In genomic region chr15:32936283-32936918, GRCh38 we compare ENCODE assay signal across 8 cellular contexts.
DNase-seq lines count a peak whose midpoint lies in the region; ATAC-seq and TF ChIP-seq lines count a peak whose summit lies in the region.

No MANE protein-coding gene starts in this region.

- no peaks in the 10 kb centered on the region for H3K27me3 ChIP-seq in AG04450 (ENCODE audit: control insufficient read depth, insufficient read depth, low read length)
- H3K27me3 ChIP-seq in HAP-1 (ENCODE audit: low read depth), result peaks cover 5% of the 10 kb centered on the region
- no peaks in the 10 kb centered on the region for H3K27me3 ChIP-seq in ascending aorta
- no peaks in the 10 kb centered on the region for H3K27me3 ChIP-seq in kidney epithelial cell (ENCODE audit: control insufficient read depth, insufficient read depth, low read length)
- H3K27me3 ChIP-seq in effector memory CD4-positive, alpha-beta T cell (replicated peaks; ENCODE audit: control insufficient read depth, insufficient read depth, low read length, poor library complexity, severe bottlenecking), result no peaks in the 10 kb centered on the region

- no peak for DNase-seq in AG04450 (ENCODE audit: low read depth, low spot score)
- peak; percentile 9 to 16 for DNase-seq in HAP-1 (ENCODE audit: low spot score in 2 of 2)
- no peak for DNase-seq in ascending aorta (ENCODE audit: low spot score in 2 of 2)
- no peak for DNase-seq in kidney epithelial cell (ENCODE audit: low read depth)
- no peak for DNase-seq in NCI-H2196 (lab: John Stamatoyannopoulos, UW; ENCODE audit: unreplicated experiment)
- no peak for DNase-seq in effector memory CD4-positive, alpha-beta T cell
- DNase-seq in NK-92 treated with Interleukin-12 subunit alpha and Interleukin-12 subunit beta, amount 100 ng/mL, for 24 hours (lab: John Stamatoyannopoulos, UW), result no peak

- intact Hi-C loops in ascending aorta (cut with DNase I), result loop anchor here (5.0 kb wide), 1 partner anchor 89 kb away; no protein-coding TSS in a partner anchor

- H3K4me3 ChIP-seq in AG04450 (ENCODE audit: low read depth, low read length) (no peak overlapping the region), HAP-1 (no peak overlapping the region), ascending aorta (no peak overlapping the region), kidney epithelial cell (ENCODE audit: low read depth, low read length) (no peak overlapping the region)
- no peak overlapping the region for H3K4me3 ChIP-seq in effector memory CD4-positive, alpha-beta T cell (ENCODE audit: insufficient read depth, low read depth, low read length, poor library complexity, severe bottlenecking)

- H3K9me3 ChIP-seq in AG04450 (ENCODE audit: control insufficient read depth, insufficient read depth, low read length) (peaks cover 8% of the 10 kb centered on the region; the same call in 1 of the 2 replicates), HAP-1 (no peaks in the 10 kb centered on the region), ascending aorta (no peaks in the 10 kb centered on the region)
- H3K9me3 ChIP-seq in effector memory CD4-positive, alpha-beta T cell (ENCODE audit: control insufficient read depth, low read length), result no peaks in the 10 kb centered on the region

- H3K27ac ChIP-seq in AG04450 (ENCODE audit: low read depth, low read length) (no peak overlapping the region), ascending aorta (no peak overlapping the region)
- H3K27ac ChIP-seq in effector memory CD4-positive, alpha-beta T cell (ENCODE audit: insufficient read depth, low read length, poor library complexity, severe bottlenecking), result no peak overlapping the region

- TF ChIP-seq CTCF in AG04450 (IDR thresholded peaks at IDR 0.05; ENCODE audit: low read depth, low read length) (peak; percentile 47), ascending aorta (IDR thresholded peaks at IDR 0.05) (peak; percentile 44 to 59 (median 51)), kidney epithelial cell (IDR thresholded peaks at IDR 0.05; ENCODE audit: insufficient read depth, low read length, poor library complexity, severe bottlenecking) (peak; percentile 47)

- H3K4me1 ChIP-seq in HAP-1 (no peaks in the 10 kb centered on the region), ascending aorta (no peaks in the 10 kb centered on the region)
- H3K4me1 ChIP-seq in effector memory CD4-positive, alpha-beta T cell (ENCODE audit: control insufficient read depth, insufficient read depth, low read length, poor library complexity, severe bottlenecking), result no peaks in the 10 kb centered on the region

- CTCF ChIA-PET in AG04450 (lab: Charles Lee), result interaction anchor here (0.5 to 2.3 kb wide), 7 partner anchors 10 to 1344 kb away, joined by 3 to 14 read pairs (median 3); no protein-coding TSS in a partner anchor

- POLR2A ChIA-PET in AG04450 (lab: Yijun Ruan, JAX), result interaction anchor here (0.6 kb wide), 1 partner anchor 15 kb away, joined by 3 read pairs; no protein-coding TSS in a partner anchor

- in situ Hi-C loops in HAP-1 (cut with MboI; ENCODE audit: low sequenced_read_pairs), result no loop called here

- no peak for ATAC-seq in GM21786 (IDR thresholded peaks at IDR 0.05; ENCODE audit: unreplicated experiment)

- H3K36me3 ChIP-seq in HAP-1 (replicated peaks), result no peaks in the 10 kb centered on the region
- no peaks in the 10 kb centered on the region for H3K36me3 ChIP-seq in ascending aorta
- H3K36me3 ChIP-seq in kidney epithelial cell (ENCODE audit: control insufficient read depth, insufficient read depth, low read length), result no peaks in the 10 kb centered on the region
- no peaks in the 10 kb centered on the region for H3K36me3 ChIP-seq in effector memory CD4-positive, alpha-beta T cell (ENCODE audit: control insufficient read depth, insufficient read depth, low read length)

Comparison
In these comparisons a context has a peak if more than half of its experiments do, and no peak if none do; other contexts are left out.
1. DNase-seq: peak in HAP-1 (2 of 2); none in AG04450 (single experiment), ascending aorta (0 of 2), kidney epithelial cell (single experiment), NCI-H2196 (single experiment), effector memory CD4-positive, alpha-beta T cell (0 of 3) and NK-92 treated with Interleukin-12 subunit alpha and Interleukin-12 subunit beta, amount 100 ng/mL, for 24 hours (single experiment).
2. Peak in every context shown above with its lines, with median percentiles within 50 percentile points of each other: CTCF ChIP-seq.